In the genomic region with DNA sequence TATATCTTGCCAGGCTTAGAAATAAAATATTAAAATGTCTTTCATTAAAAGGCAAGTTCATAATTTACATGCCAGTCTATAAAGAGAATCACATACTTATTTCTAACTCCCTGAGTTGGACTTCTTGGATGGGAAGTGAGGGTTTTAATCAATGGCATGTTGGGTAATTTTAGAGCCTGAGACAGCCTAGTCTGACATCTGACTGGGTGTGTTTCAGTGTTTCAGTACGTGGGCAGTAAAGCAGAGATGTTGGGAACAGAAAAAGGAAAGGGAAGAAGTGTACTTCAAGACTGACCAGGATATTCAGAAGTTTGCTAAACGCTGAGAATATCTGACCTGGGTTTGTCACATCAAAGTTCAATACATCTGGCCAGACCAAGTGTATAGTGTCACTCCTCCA, we compare ENCODE assay signal across 18 cellular contexts.
"Had no signal": no experiment of that assay in that cellular context is flagged by ENCODE, and none has a peak within 500 bp of the region (broad histone marks: within the 10 kb centered on the region; RNA-seq: fewer than 3 reads in every experiment).

No MANE protein-coding gene starts in this region.

- H3K4me2 ChIP-seq: KMS-11 had no signal

- H3K27me3 ChIP-seq: SJSA1 had no signal

- DNase-seq: Kasumi-1, MM.1S, NCI-H1092 treated with DMSO at 0.1 percent for 48 hours, NCI-H1436, NCI-H187, NCI-H2029 treated with DMSO at 0.1 percent for 48 hours, NCI-H2171 treated with DMSO at 0.1 percent for 48 hours, NCI-H345, NCI-H446 treated with DMSO at 0.1 percent for 48 hours, NCI-H510A treated with DMSO at 0.1 percent for 48 hours, NCI-H526, Right ventricle myocardium superior, RPMI8226, SIG-M5 had no signal

- H3K4me3 ChIP-seq: K562, SJSA1, SK-N-MC had no signal

- H3K9ac ChIP-seq: KMS-11 had no signal

- H3K27ac ChIP-seq: KMS-11, SJSA1, SK-N-MC had no signal

- H3K36me3 ChIP-seq: SJSA1 had no signal

- H3K9me3 ChIP-seq: SJSA1 had no signal
